9 cellular contexts compared by ENCODE assay signal in the genomic region with DNA sequence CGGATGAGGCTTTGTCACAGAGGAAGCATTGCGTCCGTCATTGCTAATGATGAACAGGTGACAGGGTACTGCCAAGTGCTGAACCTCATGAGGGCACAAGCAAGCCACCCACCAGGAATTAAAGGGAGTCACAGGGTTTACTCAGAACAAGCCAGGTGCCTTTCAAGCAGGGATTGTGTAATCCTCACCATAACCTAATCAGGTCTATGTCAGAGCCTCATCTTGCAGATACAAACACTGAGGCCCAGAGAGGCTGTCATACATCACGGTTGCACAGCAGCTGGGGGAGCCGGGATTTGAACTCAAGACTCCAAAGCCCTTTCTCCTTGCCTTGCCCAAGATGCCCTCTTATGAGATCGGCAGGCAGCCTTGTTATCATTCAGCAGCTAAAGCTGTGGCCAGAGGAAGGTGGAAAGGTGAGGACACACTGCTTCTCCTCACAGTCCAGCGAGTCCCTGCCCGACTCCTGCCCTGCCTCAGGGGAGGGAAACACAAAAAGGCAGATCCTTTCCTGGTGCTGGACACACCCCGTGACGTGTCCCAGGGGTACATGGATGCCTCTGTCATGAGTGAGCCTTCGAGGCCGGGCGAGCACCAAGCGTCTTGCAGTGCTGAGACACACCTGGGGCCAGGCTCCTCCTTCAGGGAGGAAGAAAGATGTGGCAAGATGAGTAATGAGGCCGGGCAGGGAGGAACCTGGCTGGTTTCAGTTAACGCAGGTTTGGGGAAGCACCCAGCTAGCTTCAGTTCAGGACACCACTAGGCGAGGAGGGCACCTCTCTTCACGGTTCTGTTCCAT.
A peak's percentile ranks its signal among the peaks of the same experiment; 100 is the strongest.
DNase-seq lines count a peak whose midpoint lies in the region; ATAC-seq and TF ChIP-seq lines count a peak whose summit lies in the region.
"Had no signal": no experiment of that assay in that cellular context is flagged by ENCODE, and none has a peak within 500 bp of the region (broad histone marks: within the 10 kb centered on the region; RNA-seq: fewer than 3 reads in every experiment).

No MANE protein-coding gene starts in this region.

- no peaks in the 10 kb centered on the region for H3K36me3 ChIP-seq in thyroid gland

- H3K27ac Mint-ChIP-seq in activated naive CD4-positive, alpha-beta T cell treated with anti-CD3 and anti-CD28 coated beads, Interleukin-2, amount 10 ng/mL, durations not matched to agents 7 days and 5 days, result no peak overlapping the region
- no peak overlapping the region for H3K27ac Mint-ChIP-seq in activated CD4-positive, alpha-beta memory T cell treated with anti-CD3 and anti-CD28 coated beads, Interleukin-2, amount 10 ng/mL, durations not matched to agents 7 days and 5 days
- peak overlapping the region; percentile 97 for H3K27ac Mint-ChIP-seq in type B pancreatic cell
- H3K27ac Mint-ChIP-seq in endothelial cell (ENCODE audit: unreplicated experiment), result no peak overlapping the region

- H3K4me1 Mint-ChIP-seq in activated naive CD4-positive, alpha-beta T cell treated with anti-CD3 and anti-CD28 coated beads, Interleukin-2, amount 10 ng/mL, durations not matched to agents 7 days and 5 days, result peaks cover 30% of the 10 kb centered on the region
- peaks cover 42% of the 10 kb centered on the region for H3K4me1 Mint-ChIP-seq in activated CD4-positive, alpha-beta memory T cell treated with anti-CD3 and anti-CD28 coated beads, Interleukin-2, amount 10 ng/mL, durations not matched to agents 7 days and 5 days
- H3K4me1 Mint-ChIP-seq in type B pancreatic cell (ENCODE audit: unreplicated experiment) (peaks cover 10% of the 10 kb centered on the region), endothelial cell (ENCODE audit: unreplicated experiment) (peaks cover 3% of the 10 kb centered on the region)

- in situ Hi-C loops in ACHN (cut with HindIII; ENCODE audit: low pct_ligation_motif_present, low pct_unique_long_range_greater_than_20kb, low sequenced_read_pairs), result no loop called here

- H3K9me3 ChIP-seq in thyroid gland, result no peaks in the 10 kb centered on the region

- no peak overlapping the region for H3K4me3 Mint-ChIP-seq in activated naive CD4-positive, alpha-beta T cell treated with anti-CD3 and anti-CD28 coated beads, Interleukin-2, amount 10 ng/mL, durations not matched to agents 7 days and 5 days
- no peak overlapping the region for H3K4me3 Mint-ChIP-seq in activated CD4-positive, alpha-beta memory T cell treated with anti-CD3 and anti-CD28 coated beads, Interleukin-2, amount 10 ng/mL, durations not matched to agents 7 days and 5 days
- peak overlapping the region; percentile 74 for H3K4me3 Mint-ChIP-seq in type B pancreatic cell
- no peak overlapping the region for H3K4me3 Mint-ChIP-seq in endothelial cell (ENCODE audit: unreplicated experiment)

- WGBS in thyroid gland, 2 donors, result 78 to 86% methylated on average over 13 to 18 of the region's 18 CpGs

- no peak overlapping the region for H3K4me3 ChIP-seq in thyroid gland (replicated peaks in 1 of 3)

- intact Hi-C loops in thyroid gland (cut with DNase I), result no loop called here

- no peaks in the 10 kb centered on the region for H3K36me3 Mint-ChIP-seq in activated naive CD4-positive, alpha-beta T cell treated with anti-CD3 and anti-CD28 coated beads, Interleukin-2, amount 10 ng/mL, durations not matched to agents 7 days and 5 days
- H3K36me3 Mint-ChIP-seq in activated CD4-positive, alpha-beta memory T cell treated with anti-CD3 and anti-CD28 coated beads, Interleukin-2, amount 10 ng/mL, durations not matched to agents 7 days and 5 days (ENCODE audit: low read depth), result no peaks in the 10 kb centered on the region
- no peaks in the 10 kb centered on the region for H3K36me3 Mint-ChIP-seq in type B pancreatic cell
- H3K36me3 Mint-ChIP-seq in endothelial cell (ENCODE audit: low read depth, unreplicated experiment), result no peaks in the 10 kb centered on the region

- H3K4me1 ChIP-seq in thyroid gland, result peaks cover 18 to 21% of the 10 kb centered on the region in 2 donors

- no peak overlapping the region for H3K27ac ChIP-seq in thyroid gland
- H3K27ac ChIP-seq: VCaP had no signal

- no peaks in the 10 kb centered on the region for H3K9me3 Mint-ChIP-seq in activated naive CD4-positive, alpha-beta T cell treated with anti-CD3 and anti-CD28 coated beads, Interleukin-2, amount 10 ng/mL, durations not matched to agents 7 days and 5 days
- no peaks in the 10 kb centered on the region for H3K9me3 Mint-ChIP-seq in activated CD4-positive, alpha-beta memory T cell treated with anti-CD3 and anti-CD28 coated beads, Interleukin-2, amount 10 ng/mL, durations not matched to agents 7 days and 5 days
- no peaks in the 10 kb centered on the region for H3K9me3 Mint-ChIP-seq in type B pancreatic cell
- H3K9me3 Mint-ChIP-seq in endothelial cell (ENCODE audit: unreplicated experiment), result no peaks in the 10 kb centered on the region

- peak; percentile 32 for DNase-seq in activated naive CD4-positive, alpha-beta T cell treated with anti-CD3 and anti-CD28 coated beads, Interleukin-2, amount 10 ng/mL, durations not matched to agents 7 days and 5 days
- DNase-seq in activated naive CD4-positive, alpha-beta T cell (lab: John Stamatoyannopoulos, UW), result no peak
- peak; percentile 42 for DNase-seq in activated CD4-positive, alpha-beta memory T cell treated with anti-CD3 and anti-CD28 coated beads, Interleukin-2, amount 10 ng/mL, durations not matched to agents 7 days and 5 days
- DNase-seq in type B pancreatic cell (ENCODE audit: extremely low spot score, unreplicated experiment), result no peak
- no peak for DNase-seq in thyroid gland
- DNase-seq in endothelial cell (ENCODE audit: low spot score), result no peak
- no peak for DNase-seq in ACHN

- H3K27me3 ChIP-seq in thyroid gland, result no peaks in the 10 kb centered on the region

- TF ChIP-seq POLR2A in thyroid gland (IDR thresholded peaks at IDR 0.05), result no peak

- CTCF ChIA-PET in activated naive CD4-positive, alpha-beta T cell treated with anti-CD3 and anti-CD28 coated beads, Interleukin-2, amount 10 ng/mL, durations not matched to agents 7 days and 5 days (lab: Charles Lee), result interaction anchor here (1.5 kb wide), 1 partner anchor 10 kb away, joined by 3 read pairs; no protein-coding TSS in a partner anchor
- CTCF ChIA-PET in activated CD4-positive, alpha-beta memory T cell treated with anti-CD3 and anti-CD28 coated beads, Interleukin-2, amount 10 ng/mL, durations not matched to agents 7 days and 5 days (lab: Charles Lee), result interaction anchor here (1.0 to 1.2 kb wide), 2 partner anchors 24 to 440 kb away, joined by 3 read pairs; no protein-coding TSS in a partner anchor

- TF ChIP-seq CTCF in type B pancreatic cell (conservative IDR thresholded peaks at IDR 0.05) (no peak), thyroid gland (IDR thresholded peaks at IDR 0.05) (no peak), endothelial cell (IDR thresholded peaks at IDR 0.05; ENCODE audit: unreplicated experiment) (no peak)

- peak; percentile 79 for ATAC-seq in HG03108 (IDR thresholded peaks at IDR 0.05; ENCODE audit: unreplicated experiment)

- POLR2A ChIA-PET in activated CD4-positive, alpha-beta memory T cell treated with anti-CD3 and anti-CD28 coated beads, Interleukin-2, amount 10 ng/mL, durations not matched to agents 7 days and 5 days (lab: Charles Lee), result interaction anchor here (1.0 kb wide), 1 partner anchor 10 kb away, joined by 3 read pairs; no protein-coding TSS in a partner anchor

- H3K27me3 Mint-ChIP-seq in activated naive CD4-positive, alpha-beta T cell treated with anti-CD3 and anti-CD28 coated beads, Interleukin-2, amount 10 ng/mL, durations not matched to agents 7 days and 5 days, result peaks cover 49% of the 10 kb centered on the region
- H3K27me3 Mint-ChIP-seq in activated CD4-positive, alpha-beta memory T cell treated with anti-CD3 and anti-CD28 coated beads, Interleukin-2, amount 10 ng/mL, durations not matched to agents 7 days and 5 days, result no peaks in the 10 kb centered on the region
- H3K27me3 Mint-ChIP-seq in type B pancreatic cell (no peaks in the 10 kb centered on the region), endothelial cell (ENCODE audit: unreplicated experiment) (peaks cover 7% of the 10 kb centered on the region)

Comparison
In these comparisons a context has a peak if more than half of its experiments do, and no peak if none do; other contexts are left out.
1. DNase-seq: peak in activated naive CD4-positive, alpha-beta T cell treated with anti-CD3 and anti-CD28 coated beads, Interleukin-2, amount 10 ng/mL, durations not matched to agents 7 days and 5 days (single experiment) and activated CD4-positive, alpha-beta memory T cell treated with anti-CD3 and anti-CD28 coated beads, Interleukin-2, amount 10 ng/mL, durations not matched to agents 7 days and 5 days (single experiment); none in activated naive CD4-positive, alpha-beta T cell (0 of 4), type B pancreatic cell (single experiment), thyroid gland (0 of 2), endothelial cell (single experiment) and ACHN (single experiment).